ENCODE assay signal across 1 cellular context in the genomic region with DNA sequence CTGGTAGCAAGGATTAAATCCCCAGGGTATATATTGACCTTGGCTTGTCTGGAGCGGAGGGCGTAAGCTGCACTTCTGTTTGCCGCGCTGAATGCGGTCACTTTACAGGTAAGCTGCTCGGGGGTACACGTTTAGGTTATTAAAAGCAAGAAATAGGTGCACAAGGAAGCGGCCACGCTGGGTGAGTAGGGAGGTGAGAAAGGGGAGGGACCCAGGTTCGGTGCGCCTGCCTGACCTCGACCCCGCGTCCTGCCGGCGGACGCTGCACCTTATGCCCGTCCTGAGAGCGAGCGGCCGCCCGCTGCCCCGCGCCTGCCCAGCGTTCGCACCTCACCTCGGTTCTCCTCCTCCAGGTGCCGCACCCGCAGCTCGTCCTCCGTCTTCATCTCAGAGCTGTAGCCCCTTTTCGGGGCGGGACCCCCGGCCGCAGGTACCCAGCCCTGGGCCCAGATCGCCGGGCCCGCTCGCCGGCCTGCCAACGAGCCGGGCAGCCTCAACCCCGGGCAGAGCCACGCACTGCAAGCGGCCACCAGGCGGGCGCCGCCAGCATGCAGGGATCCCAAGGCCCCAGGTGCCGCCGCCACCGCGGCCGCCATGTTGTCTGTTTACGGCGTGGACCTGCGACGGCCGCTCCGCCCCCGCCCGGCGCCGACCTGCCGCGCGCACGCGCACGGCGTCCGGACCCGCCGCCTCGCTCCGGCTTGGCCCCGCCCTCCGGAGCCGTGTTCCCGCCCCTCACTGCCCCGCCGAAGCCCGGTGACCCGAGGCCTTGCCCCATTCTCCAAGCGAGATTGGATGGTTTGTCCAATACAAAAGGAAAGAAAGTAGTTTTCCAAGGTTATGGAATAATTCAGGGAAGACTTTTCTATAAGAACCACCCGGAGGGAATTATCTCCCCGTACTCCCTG.
A peak's percentile ranks its signal among the peaks of the same experiment; 100 is the strongest.
TF ChIP-seq lines count a peak whose summit lies in the region.

A gene with protein sequence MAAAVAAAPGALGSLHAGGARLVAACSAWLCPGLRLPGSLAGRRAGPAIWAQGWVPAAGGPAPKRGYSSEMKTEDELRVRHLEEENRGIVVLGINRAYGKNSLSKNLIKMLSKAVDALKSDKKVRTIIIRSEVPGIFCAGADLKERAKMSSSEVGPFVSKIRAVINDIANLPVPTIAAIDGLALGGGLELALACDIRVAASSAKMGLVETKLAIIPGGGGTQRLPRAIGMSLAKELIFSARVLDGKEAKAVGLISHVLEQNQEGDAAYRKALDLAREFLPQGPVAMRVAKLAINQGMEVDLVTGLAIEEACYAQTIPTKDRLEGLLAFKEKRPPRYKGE (minus strand): TSS at position 625 of the 908 bp plus-strand sequence. CDS start 29 bp downstream, at position 596.

TF ChIP-seq in HepG2, 621 proteins besides CTCF, POLR2A, EP300 and RAD21 (continued from another document and continues in another):
- TF ChIP-seq, protein P1, sequence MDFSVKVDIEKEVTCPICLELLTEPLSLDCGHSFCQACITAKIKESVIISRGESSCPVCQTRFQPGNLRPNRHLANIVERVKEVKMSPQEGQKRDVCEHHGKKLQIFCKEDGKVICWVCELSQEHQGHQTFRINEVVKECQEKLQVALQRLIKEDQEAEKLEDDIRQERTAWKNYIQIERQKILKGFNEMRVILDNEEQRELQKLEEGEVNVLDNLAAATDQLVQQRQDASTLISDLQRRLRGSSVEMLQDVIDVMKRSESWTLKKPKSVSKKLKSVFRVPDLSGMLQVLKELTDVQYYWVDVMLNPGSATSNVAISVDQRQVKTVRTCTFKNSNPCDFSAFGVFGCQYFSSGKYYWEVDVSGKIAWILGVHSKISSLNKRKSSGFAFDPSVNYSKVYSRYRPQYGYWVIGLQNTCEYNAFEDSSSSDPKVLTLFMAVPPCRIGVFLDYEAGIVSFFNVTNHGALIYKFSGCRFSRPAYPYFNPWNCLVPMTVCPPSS (IDR thresholded peaks at IDR 0.05): no peak
- TF ChIP-seq, protein P2, sequence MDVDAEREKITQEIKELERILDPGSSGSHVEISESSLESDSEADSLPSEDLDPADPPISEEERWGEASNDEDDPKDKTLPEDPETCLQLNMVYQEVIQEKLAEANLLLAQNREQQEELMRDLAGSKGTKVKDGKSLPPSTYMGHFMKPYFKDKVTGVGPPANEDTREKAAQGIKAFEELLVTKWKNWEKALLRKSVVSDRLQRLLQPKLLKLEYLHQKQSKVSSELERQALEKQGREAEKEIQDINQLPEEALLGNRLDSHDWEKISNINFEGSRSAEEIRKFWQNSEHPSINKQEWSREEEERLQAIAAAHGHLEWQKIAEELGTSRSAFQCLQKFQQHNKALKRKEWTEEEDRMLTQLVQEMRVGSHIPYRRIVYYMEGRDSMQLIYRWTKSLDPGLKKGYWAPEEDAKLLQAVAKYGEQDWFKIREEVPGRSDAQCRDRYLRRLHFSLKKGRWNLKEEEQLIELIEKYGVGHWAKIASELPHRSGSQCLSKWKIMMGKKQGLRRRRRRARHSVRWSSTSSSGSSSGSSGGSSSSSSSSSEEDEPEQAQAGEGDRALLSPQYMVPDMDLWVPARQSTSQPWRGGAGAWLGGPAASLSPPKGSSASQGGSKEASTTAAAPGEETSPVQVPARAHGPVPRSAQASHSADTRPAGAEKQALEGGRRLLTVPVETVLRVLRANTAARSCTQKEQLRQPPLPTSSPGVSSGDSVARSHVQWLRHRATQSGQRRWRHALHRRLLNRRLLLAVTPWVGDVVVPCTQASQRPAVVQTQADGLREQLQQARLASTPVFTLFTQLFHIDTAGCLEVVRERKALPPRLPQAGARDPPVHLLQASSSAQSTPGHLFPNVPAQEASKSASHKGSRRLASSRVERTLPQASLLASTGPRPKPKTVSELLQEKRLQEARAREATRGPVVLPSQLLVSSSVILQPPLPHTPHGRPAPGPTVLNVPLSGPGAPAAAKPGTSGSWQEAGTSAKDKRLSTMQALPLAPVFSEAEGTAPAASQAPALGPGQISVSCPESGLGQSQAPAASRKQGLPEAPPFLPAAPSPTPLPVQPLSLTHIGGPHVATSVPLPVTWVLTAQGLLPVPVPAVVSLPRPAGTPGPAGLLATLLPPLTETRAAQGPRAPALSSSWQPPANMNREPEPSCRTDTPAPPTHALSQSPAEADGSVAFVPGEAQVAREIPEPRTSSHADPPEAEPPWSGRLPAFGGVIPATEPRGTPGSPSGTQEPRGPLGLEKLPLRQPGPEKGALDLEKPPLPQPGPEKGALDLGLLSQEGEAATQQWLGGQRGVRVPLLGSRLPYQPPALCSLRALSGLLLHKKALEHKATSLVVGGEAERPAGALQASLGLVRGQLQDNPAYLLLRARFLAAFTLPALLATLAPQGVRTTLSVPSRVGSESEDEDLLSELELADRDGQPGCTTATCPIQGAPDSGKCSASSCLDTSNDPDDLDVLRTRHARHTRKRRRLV (CRISPR knock-in tag; IDR thresholded peaks at IDR 0.05): no peak
- TF ChIP-seq DR1 (CRISPR knock-in tag; IDR thresholded peaks at IDR 0.05) (peak; percentile 20; the same call in 1 of the 2 replicates), MAFF (IDR thresholded peaks at IDR 0.05; ENCODE audit: low read depth, low read length) (no peak), PRMT3 (CRISPR knock-in tag; IDR thresholded peaks at IDR 0.05; ENCODE audit: borderline replicate concordance, low read depth) (no peak), MIXL1 (CRISPR knock-in tag; IDR thresholded peaks at IDR 0.05) (no peak), CREM (IDR thresholded peaks at IDR 0.05) (no peak), CREM (CRISPR knock-in tag; IDR thresholded peaks at IDR 0.05) (no peak), ZNF510 (CRISPR knock-in tag; IDR thresholded peaks at IDR 0.05; ENCODE audit: low read depth) (no peak), ZNF432 (CRISPR knock-in tag; IDR thresholded peaks at IDR 0.05; ENCODE audit: borderline replicate concordance) (no peak), KLF9 (CRISPR knock-in tag; IDR thresholded peaks at IDR 0.05; ENCODE audit: low read depth) (no peak), ZNF3 (CRISPR knock-in tag; IDR thresholded peaks at IDR 0.05) (no peak), ZNF672 (CRISPR knock-in tag; IDR thresholded peaks at IDR 0.05) (no peak), TBL1XR1 (IDR thresholded peaks at IDR 0.05; ENCODE audit: borderline replicate concordance, low read length, partially characterized antibody) (no peak), TOE1 (CRISPR knock-in tag; IDR thresholded peaks at IDR 0.05) (no peak), JUN (CRISPR knock-in tag; IDR thresholded peaks at IDR 0.05) (no peak), ZNF33B (CRISPR knock-in tag; IDR thresholded peaks at IDR 0.05) (no peak), LCORL (IDR thresholded peaks at IDR 0.05) (no peak), LCORL (CRISPR knock-in tag; IDR thresholded peaks at IDR 0.05) (no peak), HOXA9 (CRISPR knock-in tag; IDR thresholded peaks at IDR 0.05; ENCODE audit: borderline replicate concordance) (0 out of 2 replicates have a peak, but pooled peaks have one; percentile 43), ZNF225 (CRISPR knock-in tag; IDR thresholded peaks at IDR 0.05) (peak; percentile 89; the same call in 1 of the 2 replicates), MAFK (conservative IDR thresholded peaks at IDR 0.05 in 1 of 2, IDR thresholded peaks at IDR 0.05 in 1 of 2; ENCODE audit: low read length in 2 of 2) (no peak), SAFB2 (CRISPR knock-in tag; IDR thresholded peaks at IDR 0.05; ENCODE audit: borderline replicate concordance, low read depth) (peak; percentile 24; the same call in 1 of the 2 replicates), ZNF564 (CRISPR knock-in tag; IDR thresholded peaks at IDR 0.05) (no peak), HOXA5 (CRISPR knock-in tag; IDR thresholded peaks at IDR 0.05) (peak; percentile 50; the same call in 1 of the 2 replicates), ZNF766 (CRISPR knock-in tag; IDR thresholded peaks at IDR 0.05; ENCODE audit: borderline replicate concordance) (no peak), EEA1 (CRISPR knock-in tag; IDR thresholded peaks at IDR 0.05; ENCODE audit: borderline replicate concordance) (no peak), ZNF614 (CRISPR knock-in tag; IDR thresholded peaks at IDR 0.05; ENCODE audit: borderline replicate concordance) (no peak), ZMYM3 (CRISPR knock-in tag; IDR thresholded peaks at IDR 0.05) (no peak), SRSF4 (IDR thresholded peaks at IDR 0.05; ENCODE audit: low read depth, low read length, poor library complexity, severe bottlenecking) (no peak)
- TF ChIP-seq, protein P3, sequence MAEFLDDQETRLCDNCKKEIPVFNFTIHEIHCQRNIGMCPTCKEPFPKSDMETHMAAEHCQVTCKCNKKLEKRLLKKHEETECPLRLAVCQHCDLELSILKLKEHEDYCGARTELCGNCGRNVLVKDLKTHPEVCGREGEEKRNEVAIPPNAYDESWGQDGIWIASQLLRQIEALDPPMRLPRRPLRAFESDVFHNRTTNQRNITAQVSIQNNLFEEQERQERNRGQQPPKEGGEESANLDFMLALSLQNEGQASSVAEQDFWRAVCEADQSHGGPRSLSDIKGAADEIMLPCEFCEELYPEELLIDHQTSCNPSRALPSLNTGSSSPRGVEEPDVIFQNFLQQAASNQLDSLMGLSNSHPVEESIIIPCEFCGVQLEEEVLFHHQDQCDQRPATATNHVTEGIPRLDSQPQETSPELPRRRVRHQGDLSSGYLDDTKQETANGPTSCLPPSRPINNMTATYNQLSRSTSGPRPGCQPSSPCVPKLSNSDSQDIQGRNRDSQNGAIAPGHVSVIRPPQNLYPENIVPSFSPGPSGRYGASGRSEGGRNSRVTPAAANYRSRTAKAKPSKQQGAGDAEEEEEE (CRISPR knock-in tag; IDR thresholded peaks at IDR 0.05; ENCODE audit: borderline replicate concordance): no peak
- TF ChIP-seq, protein P4, sequence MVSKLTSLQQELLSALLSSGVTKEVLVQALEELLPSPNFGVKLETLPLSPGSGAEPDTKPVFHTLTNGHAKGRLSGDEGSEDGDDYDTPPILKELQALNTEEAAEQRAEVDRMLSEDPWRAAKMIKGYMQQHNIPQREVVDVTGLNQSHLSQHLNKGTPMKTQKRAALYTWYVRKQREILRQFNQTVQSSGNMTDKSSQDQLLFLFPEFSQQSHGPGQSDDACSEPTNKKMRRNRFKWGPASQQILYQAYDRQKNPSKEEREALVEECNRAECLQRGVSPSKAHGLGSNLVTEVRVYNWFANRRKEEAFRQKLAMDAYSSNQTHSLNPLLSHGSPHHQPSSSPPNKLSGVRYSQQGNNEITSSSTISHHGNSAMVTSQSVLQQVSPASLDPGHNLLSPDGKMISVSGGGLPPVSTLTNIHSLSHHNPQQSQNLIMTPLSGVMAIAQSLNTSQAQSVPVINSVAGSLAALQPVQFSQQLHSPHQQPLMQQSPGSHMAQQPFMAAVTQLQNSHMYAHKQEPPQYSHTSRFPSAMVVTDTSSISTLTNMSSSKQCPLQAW (CRISPR knock-in tag; IDR thresholded peaks at IDR 0.05): no peak
- TF ChIP-seq, protein P5, sequence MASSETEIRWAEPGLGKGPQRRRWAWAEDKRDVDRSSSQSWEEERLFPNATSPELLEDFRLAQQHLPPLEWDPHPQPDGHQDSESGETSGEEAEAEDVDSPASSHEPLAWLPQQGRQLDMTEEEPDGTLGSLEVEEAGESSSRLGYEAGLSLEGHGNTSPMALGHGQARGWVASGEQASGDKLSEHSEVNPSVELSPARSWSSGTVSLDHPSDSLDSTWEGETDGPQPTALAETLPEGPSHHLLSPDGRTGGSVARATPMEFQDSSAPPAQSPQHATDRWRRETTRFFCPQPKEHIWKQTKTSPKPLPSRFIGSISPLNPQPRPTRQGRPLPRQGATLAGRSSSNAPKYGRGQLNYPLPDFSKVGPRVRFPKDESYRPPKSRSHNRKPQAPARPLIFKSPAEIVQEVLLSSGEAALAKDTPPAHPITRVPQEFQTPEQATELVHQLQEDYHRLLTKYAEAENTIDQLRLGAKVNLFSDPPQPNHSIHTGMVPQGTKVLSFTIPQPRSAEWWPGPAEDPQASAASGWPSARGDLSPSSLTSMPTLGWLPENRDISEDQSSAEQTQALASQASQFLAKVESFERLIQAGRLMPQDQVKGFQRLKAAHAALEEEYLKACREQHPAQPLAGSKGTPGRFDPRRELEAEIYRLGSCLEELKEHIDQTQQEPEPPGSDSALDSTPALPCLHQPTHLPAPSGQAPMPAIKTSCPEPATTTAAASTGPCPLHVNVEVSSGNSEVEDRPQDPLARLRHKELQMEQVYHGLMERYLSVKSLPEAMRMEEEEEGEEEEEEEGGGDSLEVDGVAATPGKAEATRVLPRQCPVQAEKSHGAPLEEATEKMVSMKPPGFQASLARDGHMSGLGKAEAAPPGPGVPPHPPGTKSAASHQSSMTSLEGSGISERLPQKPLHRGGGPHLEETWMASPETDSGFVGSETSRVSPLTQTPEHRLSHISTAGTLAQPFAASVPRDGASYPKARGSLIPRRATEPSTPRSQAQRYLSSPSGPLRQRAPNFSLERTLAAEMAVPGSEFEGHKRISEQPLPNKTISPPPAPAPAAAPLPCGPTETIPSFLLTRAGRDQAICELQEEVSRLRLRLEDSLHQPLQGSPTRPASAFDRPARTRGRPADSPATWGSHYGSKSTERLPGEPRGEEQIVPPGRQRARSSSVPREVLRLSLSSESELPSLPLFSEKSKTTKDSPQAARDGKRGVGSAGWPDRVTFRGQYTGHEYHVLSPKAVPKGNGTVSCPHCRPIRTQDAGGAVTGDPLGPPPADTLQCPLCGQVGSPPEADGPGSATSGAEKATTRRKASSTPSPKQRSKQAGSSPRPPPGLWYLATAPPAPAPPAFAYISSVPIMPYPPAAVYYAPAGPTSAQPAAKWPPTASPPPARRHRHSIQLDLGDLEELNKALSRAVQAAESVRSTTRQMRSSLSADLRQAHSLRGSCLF (CRISPR knock-in tag; IDR thresholded peaks at IDR 0.05; ENCODE audit: borderline replicate concordance): no peak
- TF ChIP-seq, protein P6, sequence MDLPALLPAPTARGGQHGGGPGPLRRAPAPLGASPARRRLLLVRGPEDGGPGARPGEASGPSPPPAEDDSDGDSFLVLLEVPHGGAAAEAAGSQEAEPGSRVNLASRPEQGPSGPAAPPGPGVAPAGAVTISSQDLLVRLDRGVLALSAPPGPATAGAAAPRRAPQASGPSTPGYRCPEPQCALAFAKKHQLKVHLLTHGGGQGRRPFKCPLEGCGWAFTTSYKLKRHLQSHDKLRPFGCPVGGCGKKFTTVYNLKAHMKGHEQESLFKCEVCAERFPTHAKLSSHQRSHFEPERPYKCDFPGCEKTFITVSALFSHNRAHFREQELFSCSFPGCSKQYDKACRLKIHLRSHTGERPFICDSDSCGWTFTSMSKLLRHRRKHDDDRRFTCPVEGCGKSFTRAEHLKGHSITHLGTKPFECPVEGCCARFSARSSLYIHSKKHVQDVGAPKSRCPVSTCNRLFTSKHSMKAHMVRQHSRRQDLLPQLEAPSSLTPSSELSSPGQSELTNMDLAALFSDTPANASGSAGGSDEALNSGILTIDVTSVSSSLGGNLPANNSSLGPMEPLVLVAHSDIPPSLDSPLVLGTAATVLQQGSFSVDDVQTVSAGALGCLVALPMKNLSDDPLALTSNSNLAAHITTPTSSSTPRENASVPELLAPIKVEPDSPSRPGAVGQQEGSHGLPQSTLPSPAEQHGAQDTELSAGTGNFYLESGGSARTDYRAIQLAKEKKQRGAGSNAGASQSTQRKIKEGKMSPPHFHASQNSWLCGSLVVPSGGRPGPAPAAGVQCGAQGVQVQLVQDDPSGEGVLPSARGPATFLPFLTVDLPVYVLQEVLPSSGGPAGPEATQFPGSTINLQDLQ (CRISPR knock-in tag; IDR thresholded peaks at IDR 0.05): 0 out of 2 replicates have a peak, but pooled peaks have one; percentile 60
- TF ChIP-seq, protein P7, sequence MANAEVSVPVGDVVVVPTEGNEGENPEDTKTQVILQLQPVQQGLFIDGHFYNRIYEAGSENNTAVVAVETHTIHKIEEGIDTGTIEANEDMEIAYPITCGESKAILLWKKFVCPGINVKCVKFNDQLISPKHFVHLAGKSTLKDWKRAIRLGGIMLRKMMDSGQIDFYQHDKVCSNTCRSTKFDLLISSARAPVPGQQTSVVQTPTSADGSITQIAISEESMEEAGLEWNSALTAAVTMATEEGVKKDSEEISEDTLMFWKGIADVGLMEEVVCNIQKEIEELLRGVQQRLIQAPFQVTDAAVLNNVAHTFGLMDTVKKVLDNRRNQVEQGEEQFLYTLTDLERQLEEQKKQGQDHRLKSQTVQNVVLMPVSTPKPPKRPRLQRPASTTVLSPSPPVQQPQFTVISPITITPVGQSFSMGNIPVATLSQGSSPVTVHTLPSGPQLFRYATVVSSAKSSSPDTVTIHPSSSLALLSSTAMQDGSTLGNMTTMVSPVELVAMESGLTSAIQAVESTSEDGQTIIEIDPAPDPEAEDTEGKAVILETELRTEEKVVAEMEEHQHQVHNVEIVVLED (CRISPR knock-in tag; IDR thresholded peaks at IDR 0.05; ENCODE audit: borderline replicate concordance): peak; percentile 63; the same call in 1 of the 2 replicates
